1 cellular context compared by ENCODE assay signal in the genomic region with DNA sequence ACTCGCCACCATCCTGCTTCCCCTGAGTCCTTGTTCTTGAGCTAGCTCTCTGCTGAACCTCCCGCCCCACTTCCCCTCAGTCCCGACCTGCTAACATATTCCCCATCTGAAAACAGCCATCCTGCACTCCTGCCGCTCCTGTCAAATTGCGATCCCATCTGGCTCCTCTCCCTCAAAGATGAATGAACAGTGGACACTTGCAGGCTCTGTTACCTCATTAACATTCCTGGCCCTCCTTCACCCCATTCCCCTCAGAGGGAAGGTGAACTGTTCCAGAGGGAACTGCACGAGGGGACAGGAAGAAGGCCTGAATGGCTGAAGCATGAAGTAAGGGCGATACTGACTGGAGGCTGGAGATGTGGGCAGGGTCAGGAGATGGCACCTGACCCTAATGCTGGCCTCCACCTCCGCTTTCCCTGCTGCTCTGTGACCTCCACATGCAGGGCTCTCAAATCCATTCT.
TF ChIP-seq lines count a peak whose summit lies in the region.

No MANE protein-coding gene starts in this region.

TF ChIP-seq in IMR-90, 13 proteins besides CTCF, POLR2A, EP300 and RAD21:
- TF ChIP-seq RCOR1 (IDR thresholded peaks at IDR 0.05; ENCODE audit: insufficient replicate concordance, low read length) (no peak), NFE2L2 (IDR thresholded peaks at IDR 0.05; ENCODE audit: low read depth, low read length) (no peak), MXI1 (IDR thresholded peaks at IDR 0.05; ENCODE audit: borderline replicate concordance, low read depth, low read length) (no peak), MAFK (IDR thresholded peaks at IDR 0.05; ENCODE audit: low read depth, low read length) (no peak), RFX5 (IDR thresholded peaks at IDR 0.05; ENCODE audit: low read depth, low read length) (no peak), MAZ (IDR thresholded peaks at IDR 0.05; ENCODE audit: borderline replicate concordance, low read depth, low read length) (no peak), SMC3 (IDR thresholded peaks at IDR 0.05; ENCODE audit: low read depth, low read length) (no peak), CEBPB (IDR thresholded peaks at IDR 0.05; ENCODE audit: low read depth, low read length) (no peak), BHLHE40 (IDR thresholded peaks at IDR 0.05; ENCODE audit: low read depth, low read length) (no peak)
- TF ChIP-seq, protein P1, sequence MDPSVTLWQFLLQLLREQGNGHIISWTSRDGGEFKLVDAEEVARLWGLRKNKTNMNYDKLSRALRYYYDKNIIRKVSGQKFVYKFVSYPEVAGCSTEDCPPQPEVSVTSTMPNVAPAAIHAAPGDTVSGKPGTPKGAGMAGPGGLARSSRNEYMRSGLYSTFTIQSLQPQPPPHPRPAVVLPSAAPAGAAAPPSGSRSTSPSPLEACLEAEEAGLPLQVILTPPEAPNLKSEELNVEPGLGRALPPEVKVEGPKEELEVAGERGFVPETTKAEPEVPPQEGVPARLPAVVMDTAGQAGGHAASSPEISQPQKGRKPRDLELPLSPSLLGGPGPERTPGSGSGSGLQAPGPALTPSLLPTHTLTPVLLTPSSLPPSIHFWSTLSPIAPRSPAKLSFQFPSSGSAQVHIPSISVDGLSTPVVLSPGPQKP (IDR thresholded peaks at IDR 0.05; ENCODE audit: borderline replicate concordance, low read depth, low read length): no peak
- TF ChIP-seq, protein P2, sequence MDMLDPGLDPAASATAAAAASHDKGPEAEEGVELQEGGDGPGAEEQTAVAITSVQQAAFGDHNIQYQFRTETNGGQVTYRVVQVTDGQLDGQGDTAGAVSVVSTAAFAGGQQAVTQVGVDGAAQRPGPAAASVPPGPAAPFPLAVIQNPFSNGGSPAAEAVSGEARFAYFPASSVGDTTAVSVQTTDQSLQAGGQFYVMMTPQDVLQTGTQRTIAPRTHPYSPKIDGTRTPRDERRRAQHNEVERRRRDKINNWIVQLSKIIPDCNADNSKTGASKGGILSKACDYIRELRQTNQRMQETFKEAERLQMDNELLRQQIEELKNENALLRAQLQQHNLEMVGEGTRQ (IDR thresholded peaks at IDR 0.05; ENCODE audit: low read depth, low read length): no peak
